12 cellular contexts compared by ENCODE assay signal in the genomic region with DNA sequence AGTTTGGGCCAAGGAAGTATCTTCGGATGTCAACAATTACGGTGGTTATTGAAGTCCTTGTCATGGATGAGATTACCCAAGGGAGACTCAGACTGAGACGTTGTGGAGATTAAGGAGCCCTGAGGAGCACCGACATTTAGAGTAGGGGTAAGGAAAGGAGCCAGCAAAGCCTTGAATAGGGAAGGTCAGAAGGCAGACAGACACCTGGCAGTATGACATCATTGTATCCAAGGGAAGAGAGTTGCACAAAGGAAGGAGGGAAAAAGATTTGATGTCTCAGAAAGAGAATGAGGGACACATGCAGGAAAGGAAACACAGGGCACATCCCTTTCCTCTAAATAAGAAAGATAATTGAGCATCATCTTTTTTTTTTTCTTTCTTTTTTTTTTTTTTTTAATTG. TPM values are rescaled to one million over a fixed set of nuclear protein-coding genes. Genes with fewer than 3 reads are reported as not detected.
DNase-seq lines count a peak whose midpoint lies in the region; ATAC-seq, FAIRE-seq and TF ChIP-seq lines count a peak whose summit lies in the region.
"Had no signal": no experiment of that assay in that cellular context is flagged by ENCODE, and none has a peak within 500 bp of the region (broad histone marks: within the 10 kb centered on the region; RNA-seq: fewer than 3 reads in every experiment).

No MANE protein-coding gene starts in this region.

- H3K4me1 ChIP-seq in smooth muscle cell (ENCODE audit: low read depth), result peaks cover 10% of the 10 kb centered on the region

- peak; percentile 34 for DNase-seq in NCI-H69 (lab: John Stamatoyannopoulos, UW)
- peak; percentile 55 for DNase-seq in bronchial epithelial cell (ENCODE audit: low read depth)
- DNase-seq in glutamatergic neuron, result no peak
- no peak for DNase-seq in smooth muscle cell (lab: John Stamatoyannopoulos, UW; ENCODE audit: unreplicated experiment)
- DNase-seq in posterior vena cava (ENCODE audit: low spot score), result no peak
- DNase-seq: AML-193, NCI-H187, NCI-H526, SHP77 treated with DMSO at 0.1 percent for 48 hours had no signal

- H3K27me3 ChIP-seq in bronchial epithelial cell (ENCODE audit: control insufficient read depth, insufficient read depth, low read length) (no peaks in the 10 kb centered on the region), smooth muscle cell (ENCODE audit: low read depth) (no peaks in the 10 kb centered on the region)

- peaks cover 2% of the 10 kb centered on the region for H3K9me3 Mint-ChIP-seq in glutamatergic neuron (ENCODE audit: unreplicated experiment)

- TF ChIP-seq CTCF in bronchial epithelial cell (IDR thresholded peaks at IDR 0.05; ENCODE audit: insufficient read depth, low read length, severe bottlenecking) (no peak), glutamatergic neuron (IDR thresholded peaks at IDR 0.05; ENCODE audit: partially characterized antibody, unreplicated experiment) (no peak), smooth muscle cell (IDR thresholded peaks at IDR 0.05; ENCODE audit: borderline replicate concordance, insufficient read depth, poor library complexity, severe bottlenecking) (no peak)

- H2AFZ ChIP-seq in smooth muscle cell (ENCODE audit: low read depth), result no peak overlapping the region

- no peak overlapping the region for H3K4me3 Mint-ChIP-seq in glutamatergic neuron (ENCODE audit: unreplicated experiment)
- H3K4me3 Mint-ChIP-seq: CD14-positive monocyte had no signal

- intact Hi-C loops in posterior vena cava (cut with DNase I), result no loop called here

- H3K79me2 ChIP-seq in smooth muscle cell (ENCODE audit: low read depth), result no peaks in the 10 kb centered on the region

- H3K4me2 ChIP-seq in smooth muscle cell, result no peak overlapping the region

- no peaks in the 10 kb centered on the region for H4K20me1 ChIP-seq in smooth muscle cell (ENCODE audit: low read depth)

- peaks cover 6% of the 10 kb centered on the region for H3F3A ChIP-seq in smooth muscle cell (ENCODE audit: low read depth)

- no peaks in the 10 kb centered on the region for H3K9me3 ChIP-seq in smooth muscle cell (replicated peaks; ENCODE audit: low read depth)

- peak overlapping the region; percentile 79 for H3K9ac ChIP-seq in smooth muscle cell (ENCODE audit: low read depth)

- H3K4me3 ChIP-seq in bronchial epithelial cell (ENCODE audit: low read depth, low read length) (no peak overlapping the region), smooth muscle cell (no peak overlapping the region)

- H3K36me3 Mint-ChIP-seq in glutamatergic neuron (ENCODE audit: unreplicated experiment), result no peaks in the 10 kb centered on the region
- H3K36me3 Mint-ChIP-seq: CD14-positive monocyte had no signal

- peaks cover 7% of the 10 kb centered on the region for H3K4me1 Mint-ChIP-seq in glutamatergic neuron (ENCODE audit: low read depth, unreplicated experiment)

- peak overlapping the region; percentile 94 for H3K27ac ChIP-seq in smooth muscle cell (ENCODE audit: low read depth)

- H3K36me3 ChIP-seq in bronchial epithelial cell (ENCODE audit: control insufficient read depth, insufficient read depth, low read length) (peaks cover 2% of the 10 kb centered on the region), smooth muscle cell (ENCODE audit: low read depth) (no peaks in the 10 kb centered on the region)

- peaks cover 2% of the 10 kb centered on the region for H3K27me3 Mint-ChIP-seq in glutamatergic neuron (ENCODE audit: unreplicated experiment)

- no peak for FAIRE-seq in bronchial epithelial cell (lab: Jason Lieb, UNC)

- ATAC-seq in HG02763 (IDR thresholded peaks at IDR 0.05; ENCODE audit: unreplicated experiment) (no peak), GM18870 (IDR thresholded peaks at IDR 0.05; ENCODE audit: unreplicated experiment) (no peak)

- 84% methylated on average over 4 of the region's 4 CpGs for WGBS in smooth muscle cell (ENCODE audit: low lambda C conversion rate)

- H3K27ac Mint-ChIP-seq in glutamatergic neuron (ENCODE audit: unreplicated experiment), result peak overlapping the region; percentile 10
- H3K27ac Mint-ChIP-seq: CD14-positive monocyte had no signal

RNA-seq across cellular contexts. Expression of gene LAMC2, which starts 11.7 kb away (rescaled TPM):
- total RNA-seq in bronchial epithelial cell (1,014 and 1,840 TPM in 2 replicates), glutamatergic neuron (ENCODE audit: unreplicated experiment) (2.8 TPM), smooth muscle cell (120 TPM in 2 replicates), posterior vena cava (1 to 10 TPM; 1.7 to 2.9 TPM)
- polyA plus RNA-seq in smooth muscle cell, result 35.1 and 117 TPM in 2 replicates
- polyA plus RNA-seq: CD14-positive monocyte had no signal

Comparison
In these comparisons a context has a peak if more than half of its experiments do, and no peak if none do; other contexts are left out.
1. DNase-seq: peak in NCI-H69 (single experiment) and bronchial epithelial cell (single experiment); none in glutamatergic neuron (single experiment), smooth muscle cell (single experiment) and posterior vena cava (single experiment).
2. RNA of gene LAMC2, which starts 11.7 kb away (total RNA-seq): 1,014 to 1,840 TPM in bronchial epithelial cell and 120 TPM in smooth muscle cell; 1.7 to 2.9 TPM in posterior vena cava and 2.8 TPM in glutamatergic neuron (single experiment); every median in the first group is over 10 times any median in the second.